ENCODE assay signal across 8 cellular contexts in genomic region chr3:94036909-94037507, GRCh38. TPM values are rescaled to one million over a fixed set of nuclear protein-coding genes. Genes with fewer than 3 reads are reported as not detected.
DNase-seq lines count a peak whose midpoint lies in the region; ATAC-seq and TF ChIP-seq lines count a peak whose summit lies in the region.

No MANE protein-coding gene starts in this region.

- ATAC-seq in HG02870 (IDR thresholded peaks at IDR 0.05; ENCODE audit: unreplicated experiment) (peak; percentile 83), Panc1 (peak; percentile 76; the same call in 1 of the 2 replicates), gastrocnemius medialis (no peak), aorta (ENCODE audit: low FRiP score) (no peak)

- CTCF ChIA-PET in Panc1 (lab: Charles Lee) = interaction anchor here (0.9 kb wide), 1 partner anchor 33 kb away, joined by 5 read pairs; no protein-coding TSS in a partner anchor

- H3K27me3 ChIP-seq in left ventricle myocardium inferior (ENCODE audit: low read depth) = no peaks in the 10 kb centered on the region
- no peaks in the 10 kb centered on the region for H3K27me3 ChIP-seq in Panc1 (ENCODE audit: control insufficient read depth, insufficient read depth, low read length)
- no peaks in the 10 kb centered on the region for H3K27me3 ChIP-seq in tibial artery
- H3K27me3 ChIP-seq in gastrocnemius medialis = no peaks in the 10 kb centered on the region
- no peaks in the 10 kb centered on the region for H3K27me3 ChIP-seq in aorta (ENCODE audit: control insufficient read depth in 1 of 2, insufficient read depth in 2 of 2, low read length in 1 of 2)

- POLR2A ChIA-PET in Panc1 (lab: Charles Lee) = no interaction called here

- H3K4me1 ChIP-seq in left ventricle myocardium inferior = no peaks in the 10 kb centered on the region
- no peaks in the 10 kb centered on the region for H3K4me1 ChIP-seq in Panc1 (ENCODE audit: control insufficient read depth, insufficient read depth, low read length)
- no peaks in the 10 kb centered on the region for H3K4me1 ChIP-seq in tibial artery
- no peaks in the 10 kb centered on the region for H3K4me1 ChIP-seq in gastrocnemius medialis
- no peaks in the 10 kb centered on the region for H3K4me1 ChIP-seq in aorta (ENCODE audit: control insufficient read depth in 1 of 2, insufficient read depth in 2 of 2, low read length in 2 of 2)

- WGBS in aorta, 2 donors = 77 to 80% methylated on average over 3 of the region's 3 CpGs

- TF ChIP-seq POLR2A in gastrocnemius medialis (IDR thresholded peaks at IDR 0.05) = no peak

- H3K9me3 ChIP-seq in left ventricle myocardium inferior (replicated peaks) (no peaks in the 10 kb centered on the region), Panc1 (ENCODE audit: control insufficient read depth, insufficient read depth, low read depth, low read length) (no peaks in the 10 kb centered on the region), tibial artery (no peaks in the 10 kb centered on the region), gastrocnemius medialis (no peaks in the 10 kb centered on the region), aorta (ENCODE audit: control insufficient read depth, low read length) (no peaks in the 10 kb centered on the region)

- H3K36me3 ChIP-seq in left ventricle myocardium inferior (peaks cover 8% of the 10 kb centered on the region), Panc1 (ENCODE audit: control insufficient read depth, insufficient read depth, low read length) (no peaks in the 10 kb centered on the region), tibial artery (peaks cover 0 to 11% (median 0%) of the 10 kb centered on the region in 3 donors), gastrocnemius medialis (no peaks in the 10 kb centered on the region), aorta (ENCODE audit: control insufficient read depth in 1 of 2, insufficient read depth in 2 of 2, low read length in 1 of 2) (no peaks in the 10 kb centered on the region)

- peak; percentile 56 for TF ChIP-seq CTCF in left ventricle myocardium inferior (IDR thresholded peaks at IDR 0.05; ENCODE audit: borderline replicate concordance)
- TF ChIP-seq CTCF in Panc1 (IDR thresholded peaks at IDR 0.05) = peak; percentile 71
- TF ChIP-seq CTCF in fibroblast of the aortic adventitia (IDR thresholded peaks at IDR 0.05; ENCODE audit: insufficient read depth, low read length) = peak; percentile 61
- peak; percentile 22 to 30 for TF ChIP-seq CTCF in tibial artery (IDR thresholded peaks at IDR 0.05)
- TF ChIP-seq CTCF in gastrocnemius medialis (IDR thresholded peaks at IDR 0.05 in 4 of 5, conservative IDR thresholded peaks at IDR 0.05 in 1 of 5) = peak in 1 of 5 experiments; percentile 33

- in situ Hi-C loops in Panc1 (cut with HindIII; ENCODE audit: low pct_unique_long_range_greater_than_20kb, low sequenced_read_pairs) = no loop called here
- in situ Hi-C loops in gastrocnemius medialis (cut with MboI; ENCODE audit: low sequenced_read_pairs in 4 of 4) = no loop called here

- intact Hi-C loops in left ventricle myocardium inferior (cut with micrococcal nuclease) = no loop called here
- intact Hi-C loops in cardiac septum (cut with DNase I) = no loop called here
- intact Hi-C loops in Panc1 (cut with micrococcal nuclease; ENCODE audit: unreplicated experiment) = no loop called here
- intact Hi-C loops in tibial artery (cut with DNase I; ENCODE audit: low total_unique reads) = no loop called here
- intact Hi-C loops in gastrocnemius medialis (cut with DNase I; ENCODE audit: low total_unique reads) = no loop called here
- intact Hi-C loops in aorta (cut with DNase I) = no loop called here

- H3K4me3 ChIP-seq in left ventricle myocardium inferior = no peak overlapping the region
- no peak overlapping the region for H3K4me3 ChIP-seq in Panc1 (ENCODE audit: low read depth in 2 of 2, low read length in 2 of 2)
- no peak overlapping the region for H3K4me3 ChIP-seq in fibroblast of the aortic adventitia (ENCODE audit: low read depth, low read length)
- H3K4me3 ChIP-seq in tibial artery = no peak overlapping the region
- H3K4me3 ChIP-seq in gastrocnemius medialis = no peak overlapping the region
- H3K4me3 ChIP-seq in aorta (ENCODE audit: low read length in 2 of 2) = no peak overlapping the region

- H3K27ac ChIP-seq in left ventricle myocardium inferior (replicated peaks) = no peak overlapping the region
- H3K27ac ChIP-seq in Panc1 (ENCODE audit: low read length) = no peak overlapping the region
- H3K27ac ChIP-seq in tibial artery = no peak overlapping the region
- H3K27ac ChIP-seq in gastrocnemius medialis = no peak overlapping the region
- no peak overlapping the region for H3K27ac ChIP-seq in aorta (ENCODE audit: low read depth in 1 of 2, low read length in 2 of 2)

- no peak for DNase-seq in left ventricle myocardium inferior
- no peak for DNase-seq in cardiac septum (ENCODE audit: low spot score)
- peak; percentile 28 for DNase-seq in Panc1 (ENCODE audit: low read depth, low spot score)
- peak; percentile 48 for DNase-seq in fibroblast of the aortic adventitia (ENCODE audit: low read depth)
- no peak for DNase-seq in tibial artery
- DNase-seq in gastrocnemius medialis = no peak
- no peak for DNase-seq in aorta

- no TSS peak for BruUV-seq in Panc1 (replicated peaks; lab: Mats Ljungman, UMichigan)

RNA-seq across cellular contexts. Expression of gene STX19, which starts 8.6 kb away (rescaled TPM):
- total RNA-seq in left ventricle myocardium inferior (not detected), cardiac septum (not detected), Panc1 (2021; ENCODE audit: unreplicated experiment) (not detected), fibroblast of the aortic adventitia (ENCODE audit: low replicate concordance) (not detected in 2 replicates), gastrocnemius medialis (not detected), aorta (under 1 TPM in 1 of 2 donors, not detected in 1; 0.54 TPM)
- polyA plus RNA-seq in Panc1 (2012; ENCODE audit: insufficient read length) = not detected
- 1 to 10 TPM in 1 of 2 donors, not detected in 1; 7.1 TPM for polyA plus RNA-seq in aorta

RNA-seq across cellular contexts. Expression of gene DHFR2, which starts 25.7 kb away (rescaled TPM):
- total RNA-seq in left ventricle myocardium inferior (3.9 TPM), cardiac septum (3.4 TPM), Panc1 (2021; ENCODE audit: unreplicated experiment) (2.7 TPM), fibroblast of the aortic adventitia (ENCODE audit: low replicate concordance) (3.7 and 6.9 TPM in 2 replicates), gastrocnemius medialis (1 to 10 TPM; 1.2 to 2.1 (median 1.4) TPM), aorta (1 to 10 TPM; 4.5 to 7.1 TPM)
- 2.2 TPM for polyA plus RNA-seq in Panc1 (2012; ENCODE audit: insufficient read length)
- polyA plus RNA-seq in aorta = 1 to 10 TPM; 2.3 to 4.3 TPM

RNA-seq across cellular contexts. Expression of gene NSUN3, which starts 25.9 kb away (rescaled TPM):
- total RNA-seq in left ventricle myocardium inferior = 5.9 TPM
- total RNA-seq in cardiac septum = 6.8 TPM
- total RNA-seq in Panc1 (2021; ENCODE audit: unreplicated experiment) = 14.4 TPM
- polyA plus RNA-seq in Panc1 (2012; ENCODE audit: insufficient read length) = 5.3 TPM
- 16.4 and 17.8 TPM in 2 replicates for total RNA-seq in fibroblast of the aortic adventitia (ENCODE audit: low replicate concordance)
- 1 to 10 TPM; 1.4 to 2.5 (median 2.1) TPM for total RNA-seq in gastrocnemius medialis
- total RNA-seq in aorta = 10 to 100 TPM; 15.5 to 20.0 TPM
- 10 to 100 TPM in 1 of 2 donors, 1 to 10 TPM in 1; 3.9 to 12.3 TPM for polyA plus RNA-seq in aorta

RNA-seq across cellular contexts. Expression of gene ARL13B, which starts 57.1 kb away (rescaled TPM):
- total RNA-seq in left ventricle myocardium inferior (5.6 TPM), cardiac septum (9.2 TPM), Panc1 (2021; ENCODE audit: unreplicated experiment) (26.6 TPM), fibroblast of the aortic adventitia (ENCODE audit: low replicate concordance) (14.6 and 16.4 TPM in 2 replicates), gastrocnemius medialis (1 to 10 TPM; 1.2 to 2.7 (median 1.4) TPM), aorta (10 to 100 TPM; 16.5 to 19.1 TPM)
- 17.8 TPM for polyA plus RNA-seq in Panc1 (2012; ENCODE audit: insufficient read length)
- 1 to 10 TPM; 5.0 to 7.6 TPM for polyA plus RNA-seq in aorta

Comparison
In these comparisons a context has a peak if more than half of its experiments do, and no peak if none do; other contexts are left out.
1. DNase-seq: peak in Panc1 (single experiment) and fibroblast of the aortic adventitia (single experiment); none in left ventricle myocardium inferior (single experiment), cardiac septum (single experiment), tibial artery (0 of 2), gastrocnemius medialis (0 of 2) and aorta (0 of 2).
2. ATAC-seq: peak in HG02870 (single experiment) and Panc1 (single experiment); none in gastrocnemius medialis (0 of 2) and aorta (single experiment).